In genomic region chr13:84400711-84401110, GRCh38 we compare ENCODE assay signal across 15 cellular contexts.
A peak's percentile ranks its signal among the peaks of the same experiment; 100 is the strongest.
DNase-seq lines count a peak whose midpoint lies in the region; ATAC-seq and TF ChIP-seq lines count a peak whose summit lies in the region.
"Had no signal": no experiment of that assay in that cellular context is flagged by ENCODE, and none has a peak within 500 bp of the region (broad histone marks: within the 10 kb centered on the region; RNA-seq: fewer than 3 reads in every experiment).

No MANE protein-coding gene starts in this region.

- no peak overlapping the region for H3K4me3 ChIP-seq in BJ (ENCODE audit: low read depth, low read length)
- no peak overlapping the region for H3K4me3 ChIP-seq in astrocyte of the spinal cord (ENCODE audit: low read depth, low read length)
- no peak overlapping the region for H3K4me3 ChIP-seq in kidney epithelial cell (ENCODE audit: low read depth, low read length)
- no peak overlapping the region for H3K4me3 ChIP-seq in tibial artery
- H3K4me3 ChIP-seq: SJCRH30 had no signal

- H3K4me3 Mint-ChIP-seq in WTC11 = no peak overlapping the region
- H3K4me3 Mint-ChIP-seq: activated T-cell treated with anti-CD3 and anti-CD28 coated beads, Interleukin-2, amount 50 U/mL, for 72 hours; brain had no signal

- TF ChIP-seq CTCF in BJ (IDR thresholded peaks at IDR 0.05; ENCODE audit: insufficient read depth, low read depth, low read length) (no peak), astrocyte of the spinal cord (IDR thresholded peaks at IDR 0.05; ENCODE audit: low read depth, low read length) (no peak), kidney epithelial cell (IDR thresholded peaks at IDR 0.05; ENCODE audit: insufficient read depth, low read length, poor library complexity, severe bottlenecking) (no peak), WTC11 (IDR thresholded peaks at IDR 0.05) (no peak), tibial artery (IDR thresholded peaks at IDR 0.05) (no peak)

- H3K27ac Mint-ChIP-seq in WTC11 = no peak overlapping the region
- H3K27ac Mint-ChIP-seq: activated T-cell treated with anti-CD3 and anti-CD28 coated beads, Interleukin-2, amount 50 U/mL, for 72 hours; brain had no signal

- POLR2A ChIA-PET in BJ (lab: Charles Lee) = no interaction called here
- POLR2A ChIA-PET in WTC11 (lab: Charles Lee) = interaction anchor here (0.6 kb wide), 1 partner anchor 216 kb away, joined by 4 read pairs; no protein-coding TSS in a partner anchor

- H3K27ac ChIP-seq in tibial artery = no peak overlapping the region
- H3K27ac ChIP-seq: SJCRH30 had no signal

- H3K27me3 ChIP-seq in BJ (ENCODE audit: control insufficient read depth, insufficient read depth, low read length) = no peaks in the 10 kb centered on the region
- no peaks in the 10 kb centered on the region for H3K27me3 ChIP-seq in kidney epithelial cell (ENCODE audit: control insufficient read depth, insufficient read depth, low read length)
- no peaks in the 10 kb centered on the region for H3K27me3 ChIP-seq in tibial artery
- H3K27me3 ChIP-seq: SJCRH30 had no signal

- CTCF ChIA-PET in BJ (lab: Yijun Ruan, JAX) (no interaction called here), WTC11 (lab: Charles Lee) (no interaction called here)

- peak; percentile 52 for DNase-seq in BJ (ENCODE audit: low read depth)
- DNase-seq in M059J (ENCODE audit: low read depth) = peak; percentile 87
- peak; percentile 91 for DNase-seq in astrocyte of the spinal cord (ENCODE audit: low read depth, low spot score)
- DNase-seq in kidney epithelial cell (ENCODE audit: low read depth) = peak; percentile 62
- no peak for DNase-seq in WTC11 (ENCODE audit: low spot score)
- DNase-seq in NCI-H2227 (lab: John Stamatoyannopoulos, UW; ENCODE audit: unreplicated experiment) = no peak
- no peak for DNase-seq in tibial artery
- DNase-seq: activated T-cell treated with anti-CD3 and anti-CD28 coated beads, Interleukin-2, amount 50 U/mL, for 72 hours; NCI-H1105; NCI-H524 treated with DMSO at 0.1 percent for 48 hours; SJCRH30; stimulated activated CD4-positive, alpha-beta T cell treated with anti-CD3 and anti-CD28 coated beads, Interleukin-4, amount 100 ng/mL, for 24 hours; stimulated activated naive CD8-positive, alpha-beta T cell treated with anti-CD3 and anti-CD28 coated beads, Interleukin-15, Interleukin-2, amounts not matched to agents 100 U/mL and 50 U/mL, for 24 hours had no signal

- in situ Hi-C loops in astrocyte of the spinal cord (cut with HindIII; ENCODE audit: low sequenced_read_pairs) = no loop called here

- H3K4me1 Mint-ChIP-seq in WTC11 = peaks cover 4% of the 10 kb centered on the region
- H3K4me1 Mint-ChIP-seq: brain had no signal

- H3K36me3 ChIP-seq in BJ (ENCODE audit: control insufficient read depth, insufficient read depth, low read length) (no peaks in the 10 kb centered on the region), kidney epithelial cell (ENCODE audit: control insufficient read depth, insufficient read depth, low read length) (no peaks in the 10 kb centered on the region), tibial artery (no peaks in the 10 kb centered on the region)
- H3K36me3 ChIP-seq: SJCRH30 had no signal

- no peaks in the 10 kb centered on the region for H3K9me3 ChIP-seq in tibial artery
- H3K9me3 ChIP-seq: SJCRH30 had no signal

- peaks cover 21% of the 10 kb centered on the region for H3K9me3 Mint-ChIP-seq in WTC11

- no peak for ATAC-seq in WTC11
- ATAC-seq in GM19351 (IDR thresholded peaks at IDR 0.05; ENCODE audit: unreplicated experiment) = no peak
- ATAC-seq: activated T-cell treated with anti-CD3 and anti-CD28 coated beads, Interleukin-2, amount 50 U/mL, for 72 hours; stimulated activated naive CD8-positive, alpha-beta T cell treated with anti-CD3 and anti-CD28 coated beads, Interleukin-15, Interleukin-2, amounts not matched to agents 100 U/mL and 50 U/mL, for 24 hours had no signal

- peaks cover 8% of the 10 kb centered on the region; the same call in 1 of the 2 replicates for H3K36me3 Mint-ChIP-seq in WTC11
- H3K36me3 Mint-ChIP-seq: brain had no signal

- H3K27me3 Mint-ChIP-seq in WTC11 (ENCODE audit: low read depth) = no peaks in the 10 kb centered on the region; the same call in 1 of the 2 replicates
- H3K27me3 Mint-ChIP-seq: brain had no signal

- H3K4me1 ChIP-seq in tibial artery = peaks cover 0 to 6% (median 0%) of the 10 kb centered on the region in 4 donors
- H3K4me1 ChIP-seq: SJCRH30 had no signal

- intact Hi-C loops in tibial artery (cut with DNase I; ENCODE audit: low total_unique reads) = no loop called here

TF ChIP-seq in WTC11, 78 proteins besides CTCF, POLR2A, EP300 and RAD21:
- TF ChIP-seq RORB (CRISPR knock-in tag; IDR thresholded peaks at IDR 0.05) (no peak), NFE2L1 (CRISPR knock-in tag; IDR thresholded peaks at IDR 0.05) (no peak), MYBL2 (CRISPR knock-in tag; IDR thresholded peaks at IDR 0.05) (no peak), ELF4 (CRISPR knock-in tag; IDR thresholded peaks at IDR 0.05; ENCODE audit: low read depth) (no peak), STAT6 (CRISPR knock-in tag; conservative IDR thresholded peaks at IDR 0.05; ENCODE audit: low read depth) (no peak), ATF3 (CRISPR knock-in tag; conservative IDR thresholded peaks at IDR 0.05) (no peak), ZNF671 (CRISPR knock-in tag; IDR thresholded peaks at IDR 0.05) (no peak), ZBTB21 (CRISPR knock-in tag; IDR thresholded peaks at IDR 0.05; ENCODE audit: borderline replicate concordance) (no peak), CREM (CRISPR knock-in tag; IDR thresholded peaks at IDR 0.05) (no peak), NFATC4 (CRISPR knock-in tag; IDR thresholded peaks at IDR 0.05) (no peak), IRF1 (CRISPR knock-in tag; IDR thresholded peaks at IDR 0.05) (no peak)

Comparison
In these comparisons a context has a peak if more than half of its experiments do, and no peak if none do; other contexts are left out.
1. DNase-seq: peak in BJ (single experiment), M059J (single experiment), astrocyte of the spinal cord (single experiment) and kidney epithelial cell (single experiment); none in WTC11 (single experiment), NCI-H2227 (single experiment) and tibial artery (0 of 2).